Comparison of ENCODE assay signal across 8 cellular contexts in the genomic region with DNA sequence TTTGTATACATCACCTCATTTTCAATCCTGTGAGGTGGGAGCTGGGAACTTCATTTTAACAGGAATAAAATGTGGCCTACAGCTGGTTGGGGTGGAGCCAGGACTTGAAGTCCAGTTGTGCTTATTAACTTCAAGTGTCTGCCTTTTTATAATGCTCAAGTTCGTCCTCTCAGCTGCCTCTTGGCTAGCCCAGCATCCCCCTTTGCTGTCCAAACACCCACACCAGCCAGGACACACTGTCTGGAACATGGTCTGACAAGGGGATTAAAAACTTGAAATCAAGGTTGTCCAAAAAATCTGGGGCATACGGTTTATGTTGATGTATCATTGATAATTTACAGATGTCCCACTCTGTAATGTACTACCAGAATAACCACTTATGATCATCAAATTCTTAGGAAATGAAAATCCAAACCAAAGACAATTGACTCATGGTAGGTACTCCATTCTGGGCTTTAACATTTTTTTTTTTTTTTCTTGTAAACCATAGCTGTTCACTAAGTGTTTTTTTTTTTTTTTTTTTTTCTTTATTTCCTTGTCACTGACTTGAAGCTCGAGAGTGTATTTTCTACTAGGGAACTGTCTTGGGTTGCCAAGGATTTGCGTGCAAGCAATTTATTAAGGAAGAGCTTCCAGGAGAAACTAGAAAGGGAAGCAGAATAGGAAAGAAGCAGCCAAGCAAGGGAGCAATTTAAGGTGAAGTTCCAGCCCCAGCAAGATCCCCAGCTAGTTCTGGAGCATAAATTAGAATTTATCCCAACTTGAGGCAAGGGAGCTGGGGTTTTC.
A peak's percentile ranks its signal among the peaks of the same experiment; 100 is the strongest.
DNase-seq lines count a peak whose midpoint lies in the region; ATAC-seq and TF ChIP-seq lines count a peak whose summit lies in the region.

No MANE protein-coding gene starts in this region.

- no peak overlapping the region for H2AK5ac ChIP-seq in mesendoderm (ENCODE audit: low read length)

- peak overlapping the region; percentile 29 for H3K9ac ChIP-seq in mesendoderm (ENCODE audit: low read length)

- H3K56ac ChIP-seq in mesendoderm (ENCODE audit: low read length), result peak overlapping the region; percentile 59

- H3K36me3 ChIP-seq in mesendoderm (ENCODE audit: control insufficient read depth, insufficient read depth, low read length) (no peaks in the 10 kb centered on the region), urinary bladder (ENCODE audit: insufficient read depth) (no peaks in the 10 kb centered on the region)

- H3K27ac ChIP-seq in mesendoderm (ENCODE audit: low read depth, low read length) (no peak overlapping the region), urinary bladder (ENCODE audit: low read depth) (no peak overlapping the region)

- H3K9me3 Mint-ChIP-seq in chondrocyte (ENCODE audit: low read depth), result peaks cover 7% of the 10 kb centered on the region

- peak overlapping the region; percentile 83 for H3K18ac ChIP-seq in mesendoderm (ENCODE audit: low read length)

- peaks cover 19% of the 10 kb centered on the region for H3K4me1 Mint-ChIP-seq in chondrocyte (ENCODE audit: low read depth)

- no peak for TF ChIP-seq CTCF in chondrocyte (IDR thresholded peaks at IDR 0.05)

- H4K5ac ChIP-seq in mesendoderm (ENCODE audit: low read length), result peak overlapping the region; percentile 92

- H3K27me3 Mint-ChIP-seq in chondrocyte (ENCODE audit: low read depth), result no peaks in the 10 kb centered on the region

- H3K79me1 ChIP-seq in mesendoderm (ENCODE audit: low read length), result no peaks in the 10 kb centered on the region

- H3K4me1 ChIP-seq in mesendoderm (ENCODE audit: control insufficient read depth, low read depth, low read length) (peaks cover 10% of the 10 kb centered on the region), urinary bladder (ENCODE audit: insufficient read depth) (peaks cover 3% of the 10 kb centered on the region)

- H2BK120ac ChIP-seq in mesendoderm (ENCODE audit: low read depth, low read length), result no peak overlapping the region

- H2BK15ac ChIP-seq in mesendoderm (replicated peaks; ENCODE audit: low read depth), result peak overlapping the region; percentile 21

- H4K8ac ChIP-seq in mesendoderm (ENCODE audit: low read depth, low read length), result no peak overlapping the region

- H3K4ac ChIP-seq in mesendoderm (ENCODE audit: low read depth, low read length), result peak overlapping the region; percentile 93

- no peaks in the 10 kb centered on the region for H3K36me3 Mint-ChIP-seq in chondrocyte (ENCODE audit: low read depth)

- no peaks in the 10 kb centered on the region for H3K79me2 ChIP-seq in mesendoderm (ENCODE audit: control insufficient read depth, insufficient read depth, low read length)

- no peak for ATAC-seq in HG02885 (IDR thresholded peaks at IDR 0.05; ENCODE audit: poor library complexity, unreplicated experiment)

- DNase-seq in DMS53 treated with DMSO at 0.1 percent for 48 hours (lab: John Stamatoyannopoulos, UW; ENCODE audit: unreplicated experiment) (peak; percentile 8), NCI-H510A treated with DMSO at 0.1 percent for 48 hours (lab: John Stamatoyannopoulos, UW) (peak; percentile 82), chondrocyte (ENCODE audit: low spot score) (no peak), mesendoderm (no peak), NCI-H526 treated with DMSO at 0.1 percent for 48 hours (lab: John Stamatoyannopoulos, UW) (no peak), NCI-H1694 (lab: John Stamatoyannopoulos, UW) (no peak)

- H2BK5ac ChIP-seq in mesendoderm (ENCODE audit: low read length), result peak overlapping the region; percentile 7

- peak overlapping the region; percentile 78 for H3K27ac Mint-ChIP-seq in chondrocyte (ENCODE audit: unreplicated experiment)

- H3K4me3 Mint-ChIP-seq in chondrocyte (ENCODE audit: unreplicated experiment), result peak overlapping the region; percentile 72

- H3K4me3 ChIP-seq in mesendoderm (ENCODE audit: low read length) (no peak overlapping the region), urinary bladder (ENCODE audit: low read depth, low read length) (peak overlapping the region; percentile 55)

- H3K4me2 ChIP-seq in mesendoderm (ENCODE audit: low read length), result no peak overlapping the region

- H3K23ac ChIP-seq in mesendoderm (ENCODE audit: low read length), result no peak overlapping the region

- no CpG with 5 or more reads among the region's 4 CpGs for WGBS in mesendoderm (ENCODE audit: extremely low coverage, insufficient coverage, low lambda C conversion rate)
- 24% methylated on average over 4 of the region's 4 CpGs for WGBS in urinary bladder

- no peaks in the 10 kb centered on the region for H3K27me3 ChIP-seq in mesendoderm (ENCODE audit: insufficient read depth, low read length, poor library complexity)

Comparison
In these comparisons a context has a peak if more than half of its experiments do, and no peak if none do; other contexts are left out.
1. DNase-seq: peak in DMS53 treated with DMSO at 0.1 percent for 48 hours (single experiment) and NCI-H510A treated with DMSO at 0.1 percent for 48 hours (single experiment); none in chondrocyte (single experiment), mesendoderm (single experiment), NCI-H526 treated with DMSO at 0.1 percent for 48 hours (single experiment) and NCI-H1694 (single experiment).